In the genomic region with DNA sequence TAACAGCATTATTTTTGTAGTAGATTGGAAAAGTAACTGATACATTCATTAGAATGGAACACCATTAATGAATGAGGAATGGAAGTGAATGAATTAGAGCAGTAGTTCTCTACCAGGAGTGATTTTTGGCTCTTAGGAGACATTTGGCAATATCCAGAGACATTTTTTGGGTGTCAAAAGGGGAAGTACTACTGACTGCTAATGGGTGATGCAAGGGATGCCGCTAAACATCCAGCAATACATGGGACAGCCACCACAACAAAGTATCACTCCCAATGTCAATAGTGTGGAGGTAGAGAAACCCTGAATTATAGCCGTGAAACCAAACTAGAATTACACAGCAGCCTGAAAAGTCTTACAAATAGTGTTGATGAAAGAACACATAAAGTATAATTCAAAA, we compare ENCODE assay signal across 10 cellular contexts. TPM values are rescaled to one million over a fixed set of nuclear protein-coding genes. Genes with fewer than 3 reads are reported as not detected.
DNase-seq lines count a peak whose midpoint lies in the region; ATAC-seq, FAIRE-seq and TF ChIP-seq lines count a peak whose summit lies in the region.
"Had no signal": no experiment of that assay in that cellular context is flagged by ENCODE, and none has a peak within 500 bp of the region (broad histone marks: within the 10 kb centered on the region; RNA-seq: fewer than 3 reads in every experiment).

No MANE protein-coding gene starts in this region.

- no peak for FAIRE-seq in A549 (lab: Jason Lieb, UNC)
- FAIRE-seq: pancreas had no signal

- intact Hi-C loops in left colon (cut with DNase I, micrococcal nuclease): no loop called here

- H3K4me1 Mint-ChIP-seq in GM23338: peaks cover 13% of the 10 kb centered on the region
- H3K4me1 Mint-ChIP-seq in T-helper 2 cell treated with Interferon-gamma antibody and Interleukin-4, amounts not matched to agents 5 μg/mL and 100 μg/mL, for 36 hours (ENCODE audit: low read depth): peaks cover 55% of the 10 kb centered on the region

- H3K79me2 ChIP-seq in GM23338 (replicated peaks; ENCODE audit: insufficient read depth): peaks cover 36% of the 10 kb centered on the region
- peaks cover 65% of the 10 kb centered on the region for H3K79me2 ChIP-seq in hepatocyte

- no peaks in the 10 kb centered on the region for H3K36me3 Mint-ChIP-seq in GM23338 (ENCODE audit: low read depth)
- H3K36me3 Mint-ChIP-seq in T-helper 2 cell treated with Interferon-gamma antibody and Interleukin-4, amounts not matched to agents 5 μg/mL and 100 μg/mL, for 36 hours (ENCODE audit: low read depth): peaks cover 32% of the 10 kb centered on the region

- H3K4me2 ChIP-seq in A549 (peak overlapping the region; percentile 80), GM23338 (peak overlapping the region; percentile 85), hepatocyte (peak overlapping the region; percentile 95)

- TF ChIP-seq POLR2A in A549 (IDR thresholded peaks at IDR 0.05; ENCODE audit: low read length): no peak

- no peak overlapping the region for H2AFZ ChIP-seq in GM23338
- H2AFZ ChIP-seq in hepatocyte: no peak overlapping the region

- no peak for TF ChIP-seq CTCF in A549 (IDR thresholded peaks at IDR 0.05)
- TF ChIP-seq CTCF in GM23338 (conservative IDR thresholded peaks at IDR 0.05; ENCODE audit: low read depth in 2 of 2): no peak
- TF ChIP-seq CTCF in hepatocyte (IDR thresholded peaks at IDR 0.05; ENCODE audit: poor library complexity): no peak

- H4K20me1 ChIP-seq in GM23338 (replicated peaks; ENCODE audit: insufficient read depth): no peaks in the 10 kb centered on the region
- peaks cover 3% of the 10 kb centered on the region for H4K20me1 ChIP-seq in hepatocyte (ENCODE audit: insufficient read depth, poor library complexity, severe bottlenecking)

- H3K27ac ChIP-seq in A549 (no peak overlapping the region), GM23338 (ENCODE audit: low read depth) (no peak overlapping the region), hepatocyte (no peak overlapping the region)

- CTCF ChIA-PET in A549 (lab: Yijun Ruan, JAX): interaction anchor here (1.0 to 2.0 kb wide), 4 partner anchors 11 to 114 kb away, joined by 3 to 7 read pairs (median 3); no protein-coding TSS in a partner anchor

- H3F3A ChIP-seq in GM23338 (replicated peaks; ENCODE audit: low read depth): no peaks in the 10 kb centered on the region

- peak overlapping the region; percentile 89; the same call in 1 of the 3 replicates for H3K4me3 Mint-ChIP-seq in GM23338
- H3K4me3 Mint-ChIP-seq in T-helper 2 cell treated with Interferon-gamma antibody and Interleukin-4, amounts not matched to agents 5 μg/mL and 100 μg/mL, for 36 hours: peak overlapping the region; percentile 93

- H3K27me3 ChIP-seq in GM23338 (ENCODE audit: insufficient read depth) (no peaks in the 10 kb centered on the region), hepatocyte (no peaks in the 10 kb centered on the region)
- H3K27me3 ChIP-seq: pancreas had no signal

- H3K9me3 ChIP-seq in A549: no peaks in the 10 kb centered on the region
- H3K9me3 ChIP-seq in hepatocyte (ENCODE audit: low read depth): no peaks in the 10 kb centered on the region
- H3K9me3 ChIP-seq: pancreas had no signal

- POLR2A ChIA-PET in A549 (lab: Yijun Ruan, JAX): no interaction called here

- H3K27ac Mint-ChIP-seq in GM23338: no peak overlapping the region
- H3K27ac Mint-ChIP-seq in T-helper 2 cell treated with Interferon-gamma antibody and Interleukin-4, amounts not matched to agents 5 μg/mL and 100 μg/mL, for 36 hours: peak overlapping the region; percentile 89

- 95% methylated on average over 2 of the region's 2 CpGs for WGBS in A549 (ENCODE audit: missing lambda C conversion rate)
- WGBS in hepatocyte (ENCODE audit: low lambda C conversion rate, missing lambda C conversion rate): 100% methylated on average over 2 of the region's 2 CpGs

- H3K36me3 ChIP-seq in GM23338 (ENCODE audit: insufficient read depth) (no peaks in the 10 kb centered on the region), hepatocyte (replicated peaks; ENCODE audit: insufficient read depth, low read depth) (no peaks in the 10 kb centered on the region)
- H3K36me3 ChIP-seq: pancreas had no signal

- no peak for ATAC-seq in A549
- ATAC-seq in GM23338: no peak
- no peak for ATAC-seq in left colon
- ATAC-seq: pancreas had no signal

- no peak for DNase-seq in A549 (ENCODE audit: low read depth in 1 of 2, low spot score in 1 of 2)
- DNase-seq in GM23338 (ENCODE audit: low spot score): no peak
- DNase-seq in T-helper 2 cell treated with Interferon-gamma antibody and Interleukin-4, amounts not matched to agents 5 μg/mL and 100 μg/mL, for 36 hours (ENCODE audit: low spot score): no peak
- DNase-seq in hepatocyte (ENCODE audit: low spot score): no peak
- no peak for DNase-seq in left colon
- no peak for DNase-seq in kidney glomerular epithelial cell (lab: John Stamatoyannopoulos, UW)
- DNase-seq in stimulated activated CD4-positive, alpha-beta T cell treated with anti-CD3 and anti-CD28 coated beads, Interleukin-4, amount 100 ng/mL, for 24 hours: no peak
- no peak for DNase-seq in activated gamma-delta T cell treated with Interleukin-2 at 50 U/mL for 16 hours
- DNase-seq: NCI-H2029, pancreas had no signal

- TF ChIP-seq EP300 in A549 (IDR thresholded peaks at IDR 0.05): no peak

- no peak for TF ChIP-seq RAD21 in A549 (conservative IDR thresholded peaks at IDR 0.05 in 1 of 2, IDR thresholded peaks at IDR 0.05 in 1 of 2)

- H3K4me1 ChIP-seq in A549: peaks cover 35% of the 10 kb centered on the region
- H3K4me1 ChIP-seq in GM23338 (ENCODE audit: insufficient read depth): peaks cover 9% of the 10 kb centered on the region; the same call in 1 of the 2 replicates
- H3K4me1 ChIP-seq in hepatocyte (ENCODE audit: insufficient read depth): peaks cover 10% of the 10 kb centered on the region

- H3K27me3 Mint-ChIP-seq in GM23338 (ENCODE audit: insufficient read depth, low read depth, poor library complexity): peaks cover 8% of the 10 kb centered on the region
- H3K27me3 Mint-ChIP-seq in T-helper 2 cell treated with Interferon-gamma antibody and Interleukin-4, amounts not matched to agents 5 μg/mL and 100 μg/mL, for 36 hours (ENCODE audit: low read depth): no peaks in the 10 kb centered on the region

- no peaks in the 10 kb centered on the region for H3K9me3 Mint-ChIP-seq in GM23338
- H3K9me3 Mint-ChIP-seq in T-helper 2 cell treated with Interferon-gamma antibody and Interleukin-4, amounts not matched to agents 5 μg/mL and 100 μg/mL, for 36 hours: peaks cover 4% of the 10 kb centered on the region

- H3K4me3 ChIP-seq in A549 (peak overlapping the region; percentile 98), GM23338 (peak overlapping the region; percentile 74; the same call in 1 of the 2 replicates), hepatocyte (no peak overlapping the region)

- H3K9me2 ChIP-seq in GM23338 (ENCODE audit: insufficient read depth): no peaks in the 10 kb centered on the region
- no peaks in the 10 kb centered on the region for H3K9me2 ChIP-seq in hepatocyte (replicated peaks; ENCODE audit: insufficient read depth)

TF ChIP-seq in GM23338, 12 proteins besides CTCF, POLR2A, EP300 and RAD21 (continues in another document):
- no peak for TF ChIP-seq EZH2 (IDR thresholded peaks at IDR 0.05; ENCODE audit: low read depth, unreplicated experiment)

RNA-seq across cellular contexts. Expression of a gene that starts 1.5 kb away (rescaled TPM):
- polyA plus RNA-seq in A549 (2011; rRNA removed): 115 and 153 TPM in 2 replicates
- 55.8 and 84.0 TPM in 2 replicates for polyA plus RNA-seq in A549 (2012; cell fraction: cytosol; rRNA removed)
- polyA plus RNA-seq in A549 (2012; cell fraction: nucleus; rRNA removed): 20.0 and 40.9 TPM in 2 replicates
- polyA plus RNA-seq in A549 (2017; fragmentation: RNase III; extraction: RNeasy Plus Mini Kit Qiagen cat#74134 plus additional on column Dnase treatment): 150 to 151 TPM (median 151 TPM) in 3 replicates
- polyA minus RNA-seq in A549 (2011; rRNA and poly(A)+ RNA removed): 26.9 and 35.6 TPM in 2 replicates
- total RNA-seq in GM23338 (2014; rRNA removed; shearing (Covaris generic)): 24.7 and 42.0 TPM in 2 replicates
- 218 and 225 TPM in 2 replicates for polyA plus RNA-seq in GM23338 (2016; fragmentation: Nextera tagmentation; extraction: Ambion mirVana)
- total RNA-seq in hepatocyte: 62.4 and 71.1 TPM in 2 replicates
- 134 TPM in 2 replicates for polyA plus RNA-seq in hepatocyte
- 10 to 100 TPM; 48.6 to 50.8 TPM for total RNA-seq in left colon

RNA-seq across cellular contexts. Expression of a gene that starts 26.7 kb away (rescaled TPM):
- 876 and 1,354 TPM in 2 replicates for polyA plus RNA-seq in A549 (2011; rRNA removed)
- 542 and 601 TPM in 2 replicates for polyA plus RNA-seq in A549 (2012; cell fraction: cytosol; rRNA removed)
- polyA plus RNA-seq in A549 (2012; cell fraction: nucleus; rRNA removed): 223 and 234 TPM in 2 replicates
- 302 to 394 TPM (median 382 TPM) in 3 replicates for polyA plus RNA-seq in A549 (2017; fragmentation: RNase III; extraction: RNeasy Plus Mini Kit Qiagen cat#74134 plus additional on column Dnase treatment)
- polyA minus RNA-seq in A549 (2011; rRNA and poly(A)+ RNA removed): 405 and 632 TPM in 2 replicates
- 1.8 and 2.2 TPM in 2 replicates for total RNA-seq in GM23338 (2014; rRNA removed; shearing (Covaris generic))
- polyA plus RNA-seq in GM23338 (2016; fragmentation: Nextera tagmentation; extraction: Ambion mirVana): 0.78 TPM in 2 replicates
- total RNA-seq in hepatocyte: 59.8 and 88.9 TPM in 2 replicates
- polyA plus RNA-seq in hepatocyte: 75.5 and 115 TPM in 2 replicates
- total RNA-seq in left colon: 100 to 1,000 TPM; 172 to 672 TPM

RNA-seq across cellular contexts. Expression of a gene that starts 36.1 kb away (rescaled TPM):
- polyA plus RNA-seq in A549 (2011; rRNA removed) (0.24 and 0.27 TPM in 2 replicates), A549 (2017; fragmentation: RNase III; extraction: RNeasy Plus Mini Kit Qiagen cat#74134 plus additional on column Dnase treatment) (1.4 to 2.1 TPM (median 1.9 TPM) in 3 replicates), GM23338 (2016; fragmentation: Nextera tagmentation; extraction: Ambion mirVana) (0.80 and 1.1 TPM in 2 replicates), hepatocyte (1.1 and 1.7 TPM in 2 replicates)
- polyA plus RNA-seq in A549 (2012; cell fraction: cytosol; rRNA removed): 0.26 and 0.33 TPM in 2 replicates
- polyA plus RNA-seq in A549 (2012; cell fraction: nucleus; rRNA removed): 0.70 and 0.91 TPM in 2 replicates
- 0.17 and 1.2 TPM in 2 replicates for polyA minus RNA-seq in A549 (2011; rRNA and poly(A)+ RNA removed)
- 1.9 and 2.4 TPM in 2 replicates for total RNA-seq in GM23338 (2014; rRNA removed; shearing (Covaris generic))
- total RNA-seq in hepatocyte (1.1 and 2.1 TPM in 2 replicates), left colon (under 1 TPM; 0.34 to 0.42 TPM)

RNA-seq across cellular contexts. Expression of a gene that starts 56.3 kb away (rescaled TPM):
- polyA plus RNA-seq in A549 (2011; rRNA removed) (32.2 and 33.1 TPM in 2 replicates), A549 (2017; fragmentation: RNase III; extraction: RNeasy Plus Mini Kit Qiagen cat#74134 plus additional on column Dnase treatment) (27.1 to 35.1 TPM (median 31.6 TPM) in 3 replicates), GM23338 (2016; fragmentation: Nextera tagmentation; extraction: Ambion mirVana) (17.4 and 20.0 TPM in 2 replicates), hepatocyte (38.7 and 40.6 TPM in 2 replicates)
- polyA plus RNA-seq in A549 (2012; cell fraction: cytosol; rRNA removed): 17.8 and 22.4 TPM in 2 replicates
- polyA plus RNA-seq in A549 (2012; cell fraction: nucleus; rRNA removed): 37.9 and 39.8 TPM in 2 replicates
- 22.3 and 25.9 TPM in 2 replicates for polyA minus RNA-seq in A549 (2011; rRNA and poly(A)+ RNA removed)
- 43.3 and 47.3 TPM in 2 replicates for total RNA-seq in GM23338 (2014; rRNA removed; shearing (Covaris generic))
- total RNA-seq in hepatocyte (33.8 and 34.0 TPM in 2 replicates), left colon (10 to 100 TPM; 25.9 to 40.3 TPM)

Comparison
In these comparisons a context has a peak if more than half of its experiments do, and no peak if none do; other contexts are left out.
1. RNA of a gene that starts 26.7 kb away (total RNA-seq): 172 to 672 TPM in left colon and 59.8 to 88.9 TPM in hepatocyte; 1.8 to 2.2 TPM in GM23338; every median in the first group is over 10 times any median in the second.
2. Peak in every context shown above with its lines, with median percentiles within 50 percentile points of each other: H3K4me2 ChIP-seq.